ENCODE assay signal across 9 cellular contexts in genomic region chr18:76445741-76446232, GRCh38. TPM values are rescaled to one million over a fixed set of nuclear protein-coding genes. Genes with fewer than 3 reads are reported as not detected.
DNase-seq lines count a peak whose midpoint lies in the region; ATAC-seq and TF ChIP-seq lines count a peak whose summit lies in the region.
"Had no signal": no experiment of that assay in that cellular context is flagged by ENCODE, and none has a peak within 500 bp of the region (broad histone marks: within the 10 kb centered on the region; RNA-seq: fewer than 3 reads in every experiment).

No MANE protein-coding gene starts in this region.

- WGBS in endodermal cell (ENCODE audit: insufficient coverage in 1 of 2, insufficient read length in 1 of 2), 2 experiments = 92 to 95% methylated on average over 10 to 11 of the region's 11 CpGs
- WGBS in transverse colon (ENCODE audit: low coverage in 1 of 2), 2 donors = 8 to 53% methylated on average over 2 to 11 of the region's 11 CpGs

- no peaks in the 10 kb centered on the region for H3K9me3 Mint-ChIP-seq in endodermal cell
- H3K9me3 Mint-ChIP-seq: naive thymus-derived CD4-positive, alpha-beta T cell; T-cell had no signal

- no peak for ATAC-seq in left lung
- ATAC-seq: naive thymus-derived CD4-positive, alpha-beta T cell; T-cell had no signal

- H3K27me3 Mint-ChIP-seq in endodermal cell (ENCODE audit: insufficient read depth) = no peaks in the 10 kb centered on the region

- no peak overlapping the region for H3K27ac Mint-ChIP-seq in endodermal cell
- H3K27ac Mint-ChIP-seq: T-cell had no signal

- H3K9me3 ChIP-seq in endodermal cell (ENCODE audit: control insufficient read depth, low read length) = no peaks in the 10 kb centered on the region
- no peaks in the 10 kb centered on the region for H3K9me3 ChIP-seq in muscle layer of colon (ENCODE audit: low read length)
- no peaks in the 10 kb centered on the region for H3K9me3 ChIP-seq in transverse colon
- H3K9me3 ChIP-seq in left lung = no peaks in the 10 kb centered on the region

- no peak for TF ChIP-seq EP300 in transverse colon (IDR thresholded peaks at IDR 0.05; ENCODE audit: low read depth)

- in situ Hi-C loops in transverse colon (cut with MboI; ENCODE audit: low pct_ligation_motif_present in 1 of 4, low pct_unique_long_range_greater_than_20kb in 1 of 4, low sequenced_read_pairs in 3 of 4) = no loop called here

- TF ChIP-seq CTCF in endodermal cell (conservative IDR thresholded peaks at IDR 0.05) = no peak
- no peak for TF ChIP-seq CTCF in transverse colon (IDR thresholded peaks at IDR 0.05)
- TF ChIP-seq CTCF in left lung (IDR thresholded peaks at IDR 0.05) = no peak

- H3K4me3 Mint-ChIP-seq in endodermal cell = no peak overlapping the region
- H3K4me3 Mint-ChIP-seq: T-cell had no signal

- H3K27me3 ChIP-seq in endodermal cell (ENCODE audit: control insufficient read depth, insufficient read depth, low read length, poor library complexity, severe bottlenecking) (no peaks in the 10 kb centered on the region), muscle layer of colon (ENCODE audit: control insufficient read depth in 1 of 2, insufficient read depth in 2 of 2, low read length in 2 of 2) (no peaks in the 10 kb centered on the region), transverse colon (no peaks in the 10 kb centered on the region), left lung (no peaks in the 10 kb centered on the region)

- peaks cover 4% of the 10 kb centered on the region for H3K36me3 ChIP-seq in endodermal cell (ENCODE audit: control insufficient read depth, insufficient read depth, low read length)
- peaks cover 4% of the 10 kb centered on the region for H3K36me3 ChIP-seq in muscle layer of colon (ENCODE audit: insufficient read depth, low read length)
- H3K36me3 ChIP-seq in transverse colon = peaks cover 0 to 13% (median 6%) of the 10 kb centered on the region in 4 donors
- H3K36me3 ChIP-seq in left lung = peaks cover 0 to 27% of the 10 kb centered on the region in 2 donors

- peak overlapping the region; percentile 49 for H3K27ac ChIP-seq in endodermal cell (ENCODE audit: low read depth, low read length)
- peak overlapping the region; percentile 50 for H3K27ac ChIP-seq in muscle layer of colon (ENCODE audit: low read depth, low read length)
- peak overlapping the region; percentile 36 to 56 (median 44) for H3K27ac ChIP-seq in transverse colon
- no peak overlapping the region for H3K27ac ChIP-seq in left lung

- no peak for TF ChIP-seq POLR2A in transverse colon (IDR thresholded peaks at IDR 0.05)

- intact Hi-C loops in transverse colon (cut with DNase I; ENCODE audit: low total_unique reads) = no loop called here
- intact Hi-C loops in left lung (cut with DNase I) = no loop called here

- peaks cover 7% of the 10 kb centered on the region for H3K36me3 Mint-ChIP-seq in endodermal cell (ENCODE audit: low read depth)

- peaks cover 54% of the 10 kb centered on the region for H3K4me1 Mint-ChIP-seq in endodermal cell

- DNase-seq in NCI-H69 (lab: John Stamatoyannopoulos, UW) = peak; percentile 19
- DNase-seq in endodermal cell = peak; percentile 39
- no peak for DNase-seq in transverse colon
- DNase-seq in left lung = no peak
- DNase-seq in NCI-H446 (lab: John Stamatoyannopoulos, UW) = no peak
- DNase-seq in NCI-H748 treated with DMSO at 0.1 percent for 48 hours (lab: John Stamatoyannopoulos, UW) = no peak
- DNase-seq: naive thymus-derived CD4-positive, alpha-beta T cell; T-cell had no signal

- H3K4me3 ChIP-seq in endodermal cell (ENCODE audit: low read length) (no peak overlapping the region), muscle layer of colon (ENCODE audit: low read depth in 1 of 2, low read length in 2 of 2) (no peak overlapping the region), transverse colon (no peak overlapping the region), left lung (no peak overlapping the region)

- H3K9ac ChIP-seq in endodermal cell (ENCODE audit: extremely low read depth, low read length, poor library complexity, severe bottlenecking) (no peak overlapping the region), muscle layer of colon (ENCODE audit: low read length) (no peak overlapping the region)

- peaks cover 9% of the 10 kb centered on the region for H3K4me1 ChIP-seq in endodermal cell (ENCODE audit: control insufficient read depth, insufficient read depth, low read length)
- peaks cover 64% of the 10 kb centered on the region for H3K4me1 ChIP-seq in muscle layer of colon (ENCODE audit: insufficient read depth, low read length)
- H3K4me1 ChIP-seq in transverse colon = peaks cover 19 to 60% (median 42%) of the 10 kb centered on the region in 4 donors
- H3K4me1 ChIP-seq in left lung = peaks cover 25 to 60% of the 10 kb centered on the region in 2 donors

RNA-seq across cellular contexts. Expression of gene ZNF516, which starts 49.3 kb away (rescaled TPM):
- 10 to 100 TPM; 60.2 to 77.9 TPM for total RNA-seq in endodermal cell
- polyA plus RNA-seq in endodermal cell (2013, experiment 1 of 2) = 61.3 TPM
- 59.9 TPM for polyA plus RNA-seq in endodermal cell (2013, experiment 2 of 2)
- total RNA-seq in transverse colon = 10 to 100 TPM; 19.4 to 37.8 (median 26.7) TPM
- total RNA-seq in left lung = 10 to 100 TPM; 33.9 to 40.6 TPM

Comparison
In these comparisons a context has a peak if more than half of its experiments do, and no peak if none do; other contexts are left out.
1. DNase-seq: peak in NCI-H69 (single experiment) and endodermal cell (single experiment); none in transverse colon (single experiment), left lung (0 of 2), NCI-H446 (0 of 2) and NCI-H748 treated with DMSO at 0.1 percent for 48 hours (single experiment).
2. H3K27ac ChIP-seq: peak in endodermal cell (single experiment), muscle layer of colon (single experiment) and transverse colon (4 of 4); none in left lung (0 of 2).